Comparison of ENCODE assay signal across 1 cellular context in the genomic region with DNA sequence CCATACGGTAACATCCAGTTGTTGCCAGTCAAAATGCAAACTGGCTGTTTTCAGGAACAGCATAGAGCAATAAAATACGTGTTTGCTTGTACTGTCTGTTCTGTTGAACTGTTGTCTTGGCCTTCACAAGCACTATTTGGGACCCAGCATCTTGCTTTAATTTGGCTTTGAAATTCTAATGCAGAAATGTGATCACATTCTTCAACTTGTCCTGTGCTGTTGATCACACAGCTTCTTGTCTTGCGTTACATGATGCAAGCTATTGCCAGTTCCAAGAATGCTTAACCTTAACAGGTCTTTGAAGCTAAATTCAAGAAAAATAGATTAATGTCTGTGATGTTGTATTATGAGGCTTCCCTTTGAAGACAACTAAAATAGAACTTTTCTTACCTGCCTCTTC.
TF ChIP-seq lines count a peak whose summit lies in the region.

No MANE protein-coding gene starts in this region.

TF ChIP-seq in GM23338, 12 proteins besides CTCF, POLR2A, EP300 and RAD21 (continued from another document):
- TF ChIP-seq, protein P1, sequence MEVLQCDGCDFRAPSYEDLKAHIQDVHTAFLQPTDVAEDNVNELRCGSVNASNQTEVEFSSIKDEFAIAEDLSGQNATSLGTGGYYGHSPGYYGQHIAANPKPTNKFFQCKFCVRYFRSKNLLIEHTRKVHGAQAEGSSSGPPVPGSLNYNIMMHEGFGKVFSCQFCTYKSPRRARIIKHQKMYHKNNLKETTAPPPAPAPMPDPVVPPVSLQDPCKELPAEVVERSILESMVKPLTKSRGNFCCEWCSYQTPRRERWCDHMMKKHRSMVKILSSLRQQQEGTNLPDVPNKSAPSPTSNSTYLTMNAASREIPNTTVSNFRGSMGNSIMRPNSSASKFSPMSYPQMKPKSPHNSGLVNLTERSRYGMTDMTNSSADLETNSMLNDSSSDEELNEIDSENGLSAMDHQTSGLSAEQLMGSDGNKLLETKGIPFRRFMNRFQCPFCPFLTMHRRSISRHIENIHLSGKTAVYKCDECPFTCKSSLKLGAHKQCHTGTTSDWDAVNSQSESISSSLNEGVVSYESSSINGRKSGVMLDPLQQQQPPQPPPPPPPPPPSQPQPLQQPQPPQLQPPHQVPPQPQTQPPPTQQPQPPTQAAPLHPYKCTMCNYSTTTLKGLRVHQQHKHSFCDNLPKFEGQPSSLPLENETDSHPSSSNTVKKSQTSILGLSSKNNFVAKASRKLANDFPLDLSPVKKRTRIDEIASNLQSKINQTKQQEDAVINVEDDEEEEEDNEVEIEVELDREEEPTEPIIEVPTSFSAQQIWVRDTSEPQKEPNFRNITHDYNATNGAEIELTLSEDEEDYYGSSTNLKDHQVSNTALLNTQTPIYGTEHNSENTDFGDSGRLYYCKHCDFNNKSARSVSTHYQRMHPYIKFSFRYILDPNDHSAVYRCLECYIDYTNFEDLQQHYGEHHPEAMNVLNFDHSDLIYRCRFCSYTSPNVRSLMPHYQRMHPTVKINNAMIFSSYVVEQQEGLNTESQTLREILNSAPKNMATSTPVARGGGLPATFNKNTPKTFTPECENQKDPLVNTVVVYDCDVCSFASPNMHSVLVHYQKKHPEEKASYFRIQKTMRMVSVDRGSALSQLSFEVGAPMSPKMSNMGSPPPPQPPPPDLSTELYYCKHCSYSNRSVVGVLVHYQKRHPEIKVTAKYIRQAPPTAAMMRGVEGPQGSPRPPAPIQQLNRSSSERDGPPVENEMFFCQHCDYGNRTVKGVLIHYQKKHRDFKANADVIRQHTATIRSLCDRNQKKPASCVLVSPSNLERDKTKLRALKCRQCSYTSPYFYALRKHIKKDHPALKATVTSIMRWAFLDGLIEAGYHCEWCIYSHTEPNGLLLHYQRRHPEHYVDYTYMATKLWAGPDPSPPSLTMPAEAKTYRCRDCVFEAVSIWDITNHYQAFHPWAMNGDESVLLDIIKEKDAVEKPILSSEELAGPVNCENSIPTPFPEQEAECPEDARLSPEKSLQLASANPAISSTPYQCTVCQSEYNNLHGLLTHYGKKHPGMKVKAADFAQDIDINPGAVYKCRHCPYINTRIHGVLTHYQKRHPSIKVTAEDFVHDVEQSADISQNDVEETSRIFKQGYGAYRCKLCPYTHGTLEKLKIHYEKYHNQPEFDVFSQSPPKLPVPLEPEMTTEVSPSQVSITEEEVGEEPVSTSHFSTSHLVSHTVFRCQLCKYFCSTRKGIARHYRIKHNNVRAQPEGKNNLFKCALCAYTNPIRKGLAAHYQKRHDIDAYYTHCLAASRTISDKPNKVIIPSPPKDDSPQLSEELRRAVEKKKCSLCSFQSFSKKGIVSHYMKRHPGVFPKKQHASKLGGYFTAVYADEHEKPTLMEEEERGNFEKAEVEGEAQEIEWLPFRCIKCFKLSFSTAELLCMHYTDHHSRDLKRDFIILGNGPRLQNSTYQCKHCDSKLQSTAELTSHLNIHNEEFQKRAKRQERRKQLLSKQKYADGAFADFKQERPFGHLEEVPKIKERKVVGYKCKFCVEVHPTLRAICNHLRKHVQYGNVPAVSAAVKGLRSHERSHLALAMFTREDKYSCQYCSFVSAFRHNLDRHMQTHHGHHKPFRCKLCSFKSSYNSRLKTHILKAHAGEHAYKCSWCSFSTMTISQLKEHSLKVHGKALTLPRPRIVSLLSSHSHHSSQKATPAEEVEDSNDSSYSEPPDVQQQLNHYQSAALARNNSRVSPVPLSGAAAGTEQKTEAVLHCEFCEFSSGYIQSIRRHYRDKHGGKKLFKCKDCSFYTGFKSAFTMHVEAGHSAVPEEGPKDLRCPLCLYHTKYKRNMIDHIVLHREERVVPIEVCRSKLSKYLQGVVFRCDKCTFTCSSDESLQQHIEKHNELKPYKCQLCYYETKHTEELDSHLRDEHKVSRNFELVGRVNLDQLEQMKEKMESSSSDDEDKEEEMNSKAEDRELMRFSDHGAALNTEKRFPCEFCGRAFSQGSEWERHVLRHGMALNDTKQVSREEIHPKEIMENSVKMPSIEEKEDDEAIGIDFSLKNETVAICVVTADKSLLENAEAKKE (CRISPR knock-in tag; IDR thresholded peaks at IDR 0.05), result no peak
- TF ChIP-seq CREB1 (CRISPR knock-in tag; IDR thresholded peaks at IDR 0.05; ENCODE audit: low read depth) (no peak), POLR2AphosphoS5 (IDR thresholded peaks at IDR 0.05; ENCODE audit: low read depth) (no peak), JUNB (IDR thresholded peaks at IDR 0.05; ENCODE audit: unreplicated experiment) (no peak), ZNF331 (CRISPR knock-in tag; IDR thresholded peaks at IDR 0.05; ENCODE audit: low read depth) (no peak), EZH2 (IDR thresholded peaks at IDR 0.05; ENCODE audit: low read depth, unreplicated experiment) (no peak)
- TF ChIP-seq, protein P2, sequence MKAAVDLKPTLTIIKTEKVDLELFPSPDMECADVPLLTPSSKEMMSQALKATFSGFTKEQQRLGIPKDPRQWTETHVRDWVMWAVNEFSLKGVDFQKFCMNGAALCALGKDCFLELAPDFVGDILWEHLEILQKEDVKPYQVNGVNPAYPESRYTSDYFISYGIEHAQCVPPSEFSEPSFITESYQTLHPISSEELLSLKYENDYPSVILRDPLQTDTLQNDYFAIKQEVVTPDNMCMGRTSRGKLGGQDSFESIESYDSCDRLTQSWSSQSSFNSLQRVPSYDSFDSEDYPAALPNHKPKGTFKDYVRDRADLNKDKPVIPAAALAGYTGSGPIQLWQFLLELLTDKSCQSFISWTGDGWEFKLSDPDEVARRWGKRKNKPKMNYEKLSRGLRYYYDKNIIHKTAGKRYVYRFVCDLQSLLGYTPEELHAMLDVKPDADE (IDR thresholded peaks at IDR 0.05), result no peak
